1 cellular context compared by ENCODE assay signal in the genomic region with DNA sequence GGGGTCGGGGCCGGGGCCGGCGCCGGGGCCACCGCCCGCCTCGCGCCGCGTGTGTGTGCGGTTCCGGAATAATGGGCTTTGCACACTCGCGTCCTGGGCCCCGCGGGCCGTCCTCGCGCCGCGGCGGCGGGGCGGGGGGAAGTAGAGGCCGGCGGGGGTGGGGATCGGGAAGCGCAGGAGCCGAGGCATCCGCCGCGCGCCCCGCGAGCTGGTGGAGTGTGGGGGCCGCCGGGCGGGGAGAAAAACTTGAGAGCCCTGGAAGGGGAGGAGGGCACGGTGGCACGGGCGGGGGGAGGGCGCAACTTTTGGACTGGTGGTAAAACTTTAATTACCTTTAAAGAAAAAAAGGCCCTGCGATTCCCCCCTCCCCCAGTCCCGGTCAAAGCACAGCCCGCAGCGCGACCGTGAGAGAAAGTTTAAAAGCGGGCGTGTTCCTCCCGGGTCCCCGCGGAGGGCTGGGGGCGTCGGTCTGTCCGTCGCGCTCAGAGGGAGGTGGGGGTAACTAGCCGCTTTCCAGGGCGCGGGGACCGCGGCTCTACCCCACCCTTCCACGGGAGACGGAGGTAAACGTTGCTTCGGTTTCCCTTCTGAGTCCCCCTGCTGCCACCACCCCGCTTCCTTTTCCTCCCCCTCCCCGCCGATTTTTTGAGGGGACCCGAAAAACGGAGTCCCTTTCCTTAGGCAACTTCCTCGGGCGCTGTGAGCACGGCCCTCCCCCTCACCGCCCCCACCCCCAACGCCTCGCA.
TF ChIP-seq lines count a peak whose summit lies in the region.

No MANE protein-coding gene starts in this region.

TF ChIP-seq in neural cell, 6 proteins besides CTCF, POLR2A, EP300 and RAD21 (continued from another document):
- TF ChIP-seq, protein P1, sequence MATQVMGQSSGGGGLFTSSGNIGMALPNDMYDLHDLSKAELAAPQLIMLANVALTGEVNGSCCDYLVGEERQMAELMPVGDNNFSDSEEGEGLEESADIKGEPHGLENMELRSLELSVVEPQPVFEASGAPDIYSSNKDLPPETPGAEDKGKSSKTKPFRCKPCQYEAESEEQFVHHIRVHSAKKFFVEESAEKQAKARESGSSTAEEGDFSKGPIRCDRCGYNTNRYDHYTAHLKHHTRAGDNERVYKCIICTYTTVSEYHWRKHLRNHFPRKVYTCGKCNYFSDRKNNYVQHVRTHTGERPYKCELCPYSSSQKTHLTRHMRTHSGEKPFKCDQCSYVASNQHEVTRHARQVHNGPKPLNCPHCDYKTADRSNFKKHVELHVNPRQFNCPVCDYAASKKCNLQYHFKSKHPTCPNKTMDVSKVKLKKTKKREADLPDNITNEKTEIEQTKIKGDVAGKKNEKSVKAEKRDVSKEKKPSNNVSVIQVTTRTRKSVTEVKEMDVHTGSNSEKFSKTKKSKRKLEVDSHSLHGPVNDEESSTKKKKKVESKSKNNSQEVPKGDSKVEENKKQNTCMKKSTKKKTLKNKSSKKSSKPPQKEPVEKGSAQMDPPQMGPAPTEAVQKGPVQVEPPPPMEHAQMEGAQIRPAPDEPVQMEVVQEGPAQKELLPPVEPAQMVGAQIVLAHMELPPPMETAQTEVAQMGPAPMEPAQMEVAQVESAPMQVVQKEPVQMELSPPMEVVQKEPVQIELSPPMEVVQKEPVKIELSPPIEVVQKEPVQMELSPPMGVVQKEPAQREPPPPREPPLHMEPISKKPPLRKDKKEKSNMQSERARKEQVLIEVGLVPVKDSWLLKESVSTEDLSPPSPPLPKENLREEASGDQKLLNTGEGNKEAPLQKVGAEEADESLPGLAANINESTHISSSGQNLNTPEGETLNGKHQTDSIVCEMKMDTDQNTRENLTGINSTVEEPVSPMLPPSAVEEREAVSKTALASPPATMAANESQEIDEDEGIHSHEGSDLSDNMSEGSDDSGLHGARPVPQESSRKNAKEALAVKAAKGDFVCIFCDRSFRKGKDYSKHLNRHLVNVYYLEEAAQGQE (IDR thresholded peaks at IDR 0.05; ENCODE audit: borderline replicate concordance): no peak
- TF ChIP-seq TAF1 (IDR thresholded peaks at IDR 0.05; ENCODE audit: low read depth) (no peak), SMC3 (conservative IDR thresholded peaks at IDR 0.05; ENCODE audit: poor library complexity) (no peak), MXI1 (conservative IDR thresholded peaks at IDR 0.05; ENCODE audit: poor library complexity, severe bottlenecking) (no peak)
